Comparison of ENCODE assay signal across 1 cellular context in the genomic region with DNA sequence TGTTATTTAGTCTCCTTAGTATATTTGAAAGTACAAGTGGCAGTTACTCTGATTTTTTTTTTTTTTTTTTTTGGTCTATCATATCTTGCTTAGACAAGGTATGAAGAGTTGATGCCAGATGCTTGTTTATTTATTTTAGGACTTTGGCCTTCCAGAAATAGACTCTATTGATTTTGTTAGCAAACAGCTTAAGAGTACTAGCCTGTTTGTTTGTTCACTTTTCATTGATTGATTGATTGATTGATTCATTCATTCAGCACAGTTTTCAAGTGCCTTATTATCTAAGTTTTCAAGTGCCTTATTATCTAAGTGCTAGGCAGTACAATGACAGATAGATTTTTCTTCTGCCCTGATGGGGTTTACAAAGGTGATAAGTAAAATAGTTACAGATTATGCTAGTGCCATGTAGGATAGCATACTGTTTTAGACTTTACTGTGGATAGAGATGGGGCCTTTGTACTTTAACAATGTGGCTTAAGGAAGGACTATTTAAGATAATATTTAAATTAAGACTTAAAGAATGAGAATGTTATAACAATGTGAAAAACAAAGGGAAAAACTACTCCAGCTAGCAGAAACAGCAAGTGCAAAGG.
TF ChIP-seq lines count a peak whose summit lies in the region.

No MANE protein-coding gene starts in this region.

TF ChIP-seq in HepG2, 621 proteins besides CTCF, POLR2A, EP300 and RAD21 (continued from another document and continues in another):
- TF ChIP-seq, protein P1, sequence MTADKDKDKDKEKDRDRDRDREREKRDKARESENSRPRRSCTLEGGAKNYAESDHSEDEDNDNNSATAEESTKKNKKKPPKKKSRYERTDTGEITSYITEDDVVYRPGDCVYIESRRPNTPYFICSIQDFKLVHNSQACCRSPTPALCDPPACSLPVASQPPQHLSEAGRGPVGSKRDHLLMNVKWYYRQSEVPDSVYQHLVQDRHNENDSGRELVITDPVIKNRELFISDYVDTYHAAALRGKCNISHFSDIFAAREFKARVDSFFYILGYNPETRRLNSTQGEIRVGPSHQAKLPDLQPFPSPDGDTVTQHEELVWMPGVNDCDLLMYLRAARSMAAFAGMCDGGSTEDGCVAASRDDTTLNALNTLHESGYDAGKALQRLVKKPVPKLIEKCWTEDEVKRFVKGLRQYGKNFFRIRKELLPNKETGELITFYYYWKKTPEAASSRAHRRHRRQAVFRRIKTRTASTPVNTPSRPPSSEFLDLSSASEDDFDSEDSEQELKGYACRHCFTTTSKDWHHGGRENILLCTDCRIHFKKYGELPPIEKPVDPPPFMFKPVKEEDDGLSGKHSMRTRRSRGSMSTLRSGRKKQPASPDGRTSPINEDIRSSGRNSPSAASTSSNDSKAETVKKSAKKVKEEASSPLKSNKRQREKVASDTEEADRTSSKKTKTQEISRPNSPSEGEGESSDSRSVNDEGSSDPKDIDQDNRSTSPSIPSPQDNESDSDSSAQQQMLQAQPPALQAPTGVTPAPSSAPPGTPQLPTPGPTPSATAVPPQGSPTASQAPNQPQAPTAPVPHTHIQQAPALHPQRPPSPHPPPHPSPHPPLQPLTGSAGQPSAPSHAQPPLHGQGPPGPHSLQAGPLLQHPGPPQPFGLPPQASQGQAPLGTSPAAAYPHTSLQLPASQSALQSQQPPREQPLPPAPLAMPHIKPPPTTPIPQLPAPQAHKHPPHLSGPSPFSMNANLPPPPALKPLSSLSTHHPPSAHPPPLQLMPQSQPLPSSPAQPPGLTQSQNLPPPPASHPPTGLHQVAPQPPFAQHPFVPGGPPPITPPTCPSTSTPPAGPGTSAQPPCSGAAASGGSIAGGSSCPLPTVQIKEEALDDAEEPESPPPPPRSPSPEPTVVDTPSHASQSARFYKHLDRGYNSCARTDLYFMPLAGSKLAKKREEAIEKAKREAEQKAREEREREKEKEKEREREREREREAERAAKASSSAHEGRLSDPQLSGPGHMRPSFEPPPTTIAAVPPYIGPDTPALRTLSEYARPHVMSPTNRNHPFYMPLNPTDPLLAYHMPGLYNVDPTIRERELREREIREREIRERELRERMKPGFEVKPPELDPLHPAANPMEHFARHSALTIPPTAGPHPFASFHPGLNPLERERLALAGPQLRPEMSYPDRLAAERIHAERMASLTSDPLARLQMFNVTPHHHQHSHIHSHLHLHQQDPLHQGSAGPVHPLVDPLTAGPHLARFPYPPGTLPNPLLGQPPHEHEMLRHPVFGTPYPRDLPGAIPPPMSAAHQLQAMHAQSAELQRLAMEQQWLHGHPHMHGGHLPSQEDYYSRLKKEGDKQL (CRISPR knock-in tag; IDR thresholded peaks at IDR 0.05; ENCODE audit: low read depth): 0 out of 2 replicates have a peak, but pooled peaks have one; percentile 63
- TF ChIP-seq KLF16 (CRISPR knock-in tag; IDR thresholded peaks at IDR 0.05) (peak in 1 of 2 experiments; percentile 78; a peak in 1 of 4 replicates), HNF4G (IDR thresholded peaks at IDR 0.05; ENCODE audit: borderline replicate concordance, low read depth, low read length) (peak; percentile 30; the same call in 1 of the 2 replicates), HNF4G (CRISPR knock-in tag; IDR thresholded peaks at IDR 0.05; ENCODE audit: borderline replicate concordance, low read depth) (no peak), TBX3 (IDR thresholded peaks at IDR 0.05; ENCODE audit: borderline replicate concordance) (peak; percentile 80), THYN1 (CRISPR knock-in tag; IDR thresholded peaks at IDR 0.05; ENCODE audit: borderline replicate concordance, low read depth) (no peak), SMAD3 (CRISPR knock-in tag; IDR thresholded peaks at IDR 0.05) (peak; percentile 68; the same call in 1 of the 2 replicates), NFIC (IDR thresholded peaks at IDR 0.05; ENCODE audit: low read length) (peak; percentile 86), MXI1 (IDR thresholded peaks at IDR 0.05; ENCODE audit: borderline replicate concordance, low read depth, low read length) (no peak), CREB1 (IDR thresholded peaks at IDR 0.05) (no peak), CREB1 (CRISPR knock-in tag; IDR thresholded peaks at IDR 0.05) (peak; percentile 35; the same call in 1 of the 2 replicates), SMARCE1 (IDR thresholded peaks at IDR 0.05; ENCODE audit: borderline replicate concordance) (0 out of 2 replicates have a peak, but pooled peaks have one; percentile 11), GATAD2A (CRISPR knock-in tag; IDR thresholded peaks at IDR 0.05) (peak; percentile 97), XRCC5 (optimal IDR thresholded peaks at IDR 0.05; ENCODE audit: low read length) (no peak), SOX6 (IDR thresholded peaks at IDR 0.05) (no peak), SOX6 (CRISPR knock-in tag; IDR thresholded peaks at IDR 0.05) (peak; percentile 88), BRCA1 (CRISPR knock-in tag; IDR thresholded peaks at IDR 0.05) (no peak), ZNF619 (CRISPR knock-in tag; IDR thresholded peaks at IDR 0.05) (no peak), JARID2 (CRISPR knock-in tag; IDR thresholded peaks at IDR 0.05; ENCODE audit: insufficient replicate concordance) (no peak), HHEX (CRISPR knock-in tag; IDR thresholded peaks at IDR 0.05) (peak; percentile 90), THAP11 (CRISPR knock-in tag; IDR thresholded peaks at IDR 0.05) (peak; percentile 37; the same call in 1 of the 2 replicates), ZNF747 (CRISPR knock-in tag; IDR thresholded peaks at IDR 0.05; ENCODE audit: borderline replicate concordance) (no peak), RFX1 (IDR thresholded peaks at IDR 0.05) (no peak), ZNF563 (CRISPR knock-in tag; IDR thresholded peaks at IDR 0.05) (no peak), MIXL1 (CRISPR knock-in tag; IDR thresholded peaks at IDR 0.05) (peak; percentile 88)
- TF ChIP-seq, protein P2, sequence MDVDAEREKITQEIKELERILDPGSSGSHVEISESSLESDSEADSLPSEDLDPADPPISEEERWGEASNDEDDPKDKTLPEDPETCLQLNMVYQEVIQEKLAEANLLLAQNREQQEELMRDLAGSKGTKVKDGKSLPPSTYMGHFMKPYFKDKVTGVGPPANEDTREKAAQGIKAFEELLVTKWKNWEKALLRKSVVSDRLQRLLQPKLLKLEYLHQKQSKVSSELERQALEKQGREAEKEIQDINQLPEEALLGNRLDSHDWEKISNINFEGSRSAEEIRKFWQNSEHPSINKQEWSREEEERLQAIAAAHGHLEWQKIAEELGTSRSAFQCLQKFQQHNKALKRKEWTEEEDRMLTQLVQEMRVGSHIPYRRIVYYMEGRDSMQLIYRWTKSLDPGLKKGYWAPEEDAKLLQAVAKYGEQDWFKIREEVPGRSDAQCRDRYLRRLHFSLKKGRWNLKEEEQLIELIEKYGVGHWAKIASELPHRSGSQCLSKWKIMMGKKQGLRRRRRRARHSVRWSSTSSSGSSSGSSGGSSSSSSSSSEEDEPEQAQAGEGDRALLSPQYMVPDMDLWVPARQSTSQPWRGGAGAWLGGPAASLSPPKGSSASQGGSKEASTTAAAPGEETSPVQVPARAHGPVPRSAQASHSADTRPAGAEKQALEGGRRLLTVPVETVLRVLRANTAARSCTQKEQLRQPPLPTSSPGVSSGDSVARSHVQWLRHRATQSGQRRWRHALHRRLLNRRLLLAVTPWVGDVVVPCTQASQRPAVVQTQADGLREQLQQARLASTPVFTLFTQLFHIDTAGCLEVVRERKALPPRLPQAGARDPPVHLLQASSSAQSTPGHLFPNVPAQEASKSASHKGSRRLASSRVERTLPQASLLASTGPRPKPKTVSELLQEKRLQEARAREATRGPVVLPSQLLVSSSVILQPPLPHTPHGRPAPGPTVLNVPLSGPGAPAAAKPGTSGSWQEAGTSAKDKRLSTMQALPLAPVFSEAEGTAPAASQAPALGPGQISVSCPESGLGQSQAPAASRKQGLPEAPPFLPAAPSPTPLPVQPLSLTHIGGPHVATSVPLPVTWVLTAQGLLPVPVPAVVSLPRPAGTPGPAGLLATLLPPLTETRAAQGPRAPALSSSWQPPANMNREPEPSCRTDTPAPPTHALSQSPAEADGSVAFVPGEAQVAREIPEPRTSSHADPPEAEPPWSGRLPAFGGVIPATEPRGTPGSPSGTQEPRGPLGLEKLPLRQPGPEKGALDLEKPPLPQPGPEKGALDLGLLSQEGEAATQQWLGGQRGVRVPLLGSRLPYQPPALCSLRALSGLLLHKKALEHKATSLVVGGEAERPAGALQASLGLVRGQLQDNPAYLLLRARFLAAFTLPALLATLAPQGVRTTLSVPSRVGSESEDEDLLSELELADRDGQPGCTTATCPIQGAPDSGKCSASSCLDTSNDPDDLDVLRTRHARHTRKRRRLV (CRISPR knock-in tag; IDR thresholded peaks at IDR 0.05): no peak
- TF ChIP-seq, protein P3, sequence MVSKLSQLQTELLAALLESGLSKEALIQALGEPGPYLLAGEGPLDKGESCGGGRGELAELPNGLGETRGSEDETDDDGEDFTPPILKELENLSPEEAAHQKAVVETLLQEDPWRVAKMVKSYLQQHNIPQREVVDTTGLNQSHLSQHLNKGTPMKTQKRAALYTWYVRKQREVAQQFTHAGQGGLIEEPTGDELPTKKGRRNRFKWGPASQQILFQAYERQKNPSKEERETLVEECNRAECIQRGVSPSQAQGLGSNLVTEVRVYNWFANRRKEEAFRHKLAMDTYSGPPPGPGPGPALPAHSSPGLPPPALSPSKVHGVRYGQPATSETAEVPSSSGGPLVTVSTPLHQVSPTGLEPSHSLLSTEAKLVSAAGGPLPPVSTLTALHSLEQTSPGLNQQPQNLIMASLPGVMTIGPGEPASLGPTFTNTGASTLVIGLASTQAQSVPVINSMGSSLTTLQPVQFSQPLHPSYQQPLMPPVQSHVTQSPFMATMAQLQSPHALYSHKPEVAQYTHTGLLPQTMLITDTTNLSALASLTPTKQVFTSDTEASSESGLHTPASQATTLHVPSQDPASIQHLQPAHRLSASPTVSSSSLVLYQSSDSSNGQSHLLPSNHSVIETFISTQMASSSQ (IDR thresholded peaks at IDR 0.05; ENCODE audit: low read depth): 0 out of 2 replicates have a peak, but pooled peaks have one; percentile 37
- TF ChIP-seq, protein P3 (CRISPR knock-in tag; IDR thresholded peaks at IDR 0.05; ENCODE audit: borderline replicate concordance): no peak
- TF ChIP-seq, protein P4, sequence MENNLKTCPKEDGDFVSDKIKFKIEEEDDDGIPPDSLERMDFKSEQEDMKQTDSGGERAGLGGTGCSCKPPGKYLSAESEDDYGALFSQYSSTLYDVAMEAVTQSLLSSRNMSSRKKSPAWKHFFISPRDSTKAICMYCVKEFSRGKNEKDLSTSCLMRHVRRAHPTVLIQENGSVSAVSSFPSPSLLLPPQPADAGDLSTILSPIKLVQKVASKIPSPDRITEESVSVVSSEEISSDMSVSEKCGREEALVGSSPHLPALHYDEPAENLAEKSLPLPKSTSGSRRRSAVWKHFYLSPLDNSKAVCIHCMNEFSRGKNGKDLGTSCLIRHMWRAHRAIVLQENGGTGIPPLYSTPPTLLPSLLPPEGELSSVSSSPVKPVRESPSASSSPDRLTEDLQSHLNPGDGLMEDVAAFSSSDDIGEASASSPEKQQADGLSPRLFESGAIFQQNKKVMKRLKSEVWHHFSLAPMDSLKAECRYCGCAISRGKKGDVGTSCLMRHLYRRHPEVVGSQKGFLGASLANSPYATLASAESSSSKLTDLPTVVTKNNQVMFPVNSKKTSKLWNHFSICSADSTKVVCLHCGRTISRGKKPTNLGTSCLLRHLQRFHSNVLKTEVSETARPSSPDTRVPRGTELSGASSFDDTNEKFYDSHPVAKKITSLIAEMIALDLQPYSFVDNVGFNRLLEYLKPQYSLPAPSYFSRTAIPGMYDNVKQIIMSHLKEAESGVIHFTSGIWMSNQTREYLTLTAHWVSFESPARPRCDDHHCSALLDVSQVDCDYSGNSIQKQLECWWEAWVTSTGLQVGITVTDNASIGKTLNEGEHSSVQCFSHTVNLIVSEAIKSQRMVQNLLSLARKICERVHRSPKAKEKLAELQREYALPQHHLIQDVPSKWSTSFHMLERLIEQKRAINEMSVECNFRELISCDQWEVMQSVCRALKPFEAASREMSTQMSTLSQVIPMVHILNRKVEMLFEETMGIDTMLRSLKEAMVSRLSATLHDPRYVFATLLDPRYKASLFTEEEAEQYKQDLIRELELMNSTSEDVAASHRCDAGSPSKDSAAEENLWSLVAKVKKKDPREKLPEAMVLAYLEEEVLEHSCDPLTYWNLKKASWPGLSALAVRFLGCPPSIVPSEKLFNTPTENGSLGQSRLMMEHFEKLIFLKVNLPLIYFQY (CRISPR knock-in tag; IDR thresholded peaks at IDR 0.05; ENCODE audit: borderline replicate concordance): no peak
- TF ChIP-seq, protein P5, sequence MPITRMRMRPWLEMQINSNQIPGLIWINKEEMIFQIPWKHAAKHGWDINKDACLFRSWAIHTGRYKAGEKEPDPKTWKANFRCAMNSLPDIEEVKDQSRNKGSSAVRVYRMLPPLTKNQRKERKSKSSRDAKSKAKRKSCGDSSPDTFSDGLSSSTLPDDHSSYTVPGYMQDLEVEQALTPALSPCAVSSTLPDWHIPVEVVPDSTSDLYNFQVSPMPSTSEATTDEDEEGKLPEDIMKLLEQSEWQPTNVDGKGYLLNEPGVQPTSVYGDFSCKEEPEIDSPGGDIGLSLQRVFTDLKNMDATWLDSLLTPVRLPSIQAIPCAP (CRISPR knock-in tag; IDR thresholded peaks at IDR 0.05; ENCODE audit: low read depth): no peak
- TF ChIP-seq, protein P6, sequence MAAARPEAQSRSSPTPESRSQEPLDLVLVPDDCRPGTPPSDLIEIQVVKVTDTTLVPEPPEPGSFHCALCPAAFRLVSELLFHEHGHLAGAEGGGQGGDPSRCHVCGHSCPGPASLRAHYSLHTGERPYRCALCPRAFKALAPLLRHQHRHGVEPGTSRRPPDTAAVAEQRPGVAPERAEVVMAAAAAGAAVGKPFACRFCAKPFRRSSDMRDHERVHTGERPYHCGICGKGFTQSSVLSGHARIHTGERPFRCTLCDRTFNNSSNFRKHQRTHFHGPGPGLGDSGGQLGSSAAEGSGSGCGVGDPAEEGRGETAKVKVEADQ (CRISPR knock-in tag; IDR thresholded peaks at IDR 0.05; ENCODE audit: borderline replicate concordance): no peak
